6 cellular contexts compared by ENCODE assay signal in genomic region chr4:145527773-145528172, GRCh38.
"Had no signal": no experiment of that assay in that cellular context is flagged by ENCODE, and none has a peak within 500 bp of the region (broad histone marks: within the 10 kb centered on the region; RNA-seq: fewer than 3 reads in every experiment).

No MANE protein-coding gene starts in this region.

- H3K4me3 ChIP-seq: GM23338, HAP-1, K562 had no signal

- ATAC-seq: GM23338, HCT116, K562 had no signal

- H2AFZ ChIP-seq: GM23338 had no signal

- H3K36me3 ChIP-seq: HAP-1 had no signal

- H3K9me3 ChIP-seq: HAP-1 had no signal

- H3K4me2 ChIP-seq: GM23338 had no signal

- DNase-seq: HFFc6, IMR-90 had no signal
